ENCODE assay signal across 8 cellular contexts in genomic region chr5:177351392-177352329, GRCh38. TPM values are rescaled to one million over a fixed set of nuclear protein-coding genes. Genes with fewer than 3 reads are reported as not detected.
DNase-seq lines count a peak whose midpoint lies in the region; ATAC-seq and TF ChIP-seq lines count a peak whose summit lies in the region.

Gene LMAN2, minus strand, starts transcription at chr5:177351668. Its CDS starts 21 bp downstream, at chr5:177351647.

- DNase-seq in BJ (ENCODE audit: low read depth) (peak; percentile 76), NCI-H69 (lab: John Stamatoyannopoulos, UW) (peak; percentile 98), dedifferentiated amniotic fluid mesenchymal stem cell (ENCODE audit: extremely low spot score) (peak; percentile 97), left lung (peak; percentile 93 to 95)
- DNase-seq in activated CD4-positive, alpha-beta T cell treated with anti-CD3 and anti-CD28 coated beads, Interleukin-2, amount 10 ng/mL, durations not matched to agents 7 days and 5 days, result peak; percentile 95
- DNase-seq in stimulated activated CD4-positive, alpha-beta T cell treated with anti-CD3 and anti-CD28 coated beads, Interleukin-2, amount 100 ng/mL, for 48 hours, result peak; percentile 83 to 85

- H3K9me3 ChIP-seq in left lung, result no peaks in the 10 kb centered on the region

- H3K36me3 ChIP-seq in BJ (ENCODE audit: control insufficient read depth, insufficient read depth, low read length) (peaks cover 3% of the 10 kb centered on the region), left lung (peaks cover 0 to 31% of the 10 kb centered on the region in 2 donors)

- H3K27me3 ChIP-seq in BJ (ENCODE audit: control insufficient read depth, insufficient read depth, low read length) (0 out of 2 replicates have a peak, but pooled peaks cover 2% of the 10 kb centered on the region), left lung (no peaks in the 10 kb centered on the region)

- peak within 1 kb of the TSS; percentile 88 to 97 for H3K27ac ChIP-seq in left lung

- TF ChIP-seq CTCF in BJ (IDR thresholded peaks at IDR 0.05; ENCODE audit: insufficient read depth, low read depth, low read length) (no peak), left lung (IDR thresholded peaks at IDR 0.05) (no peak)

- peak within 1 kb of the TSS; percentile 100 for H3K27ac Mint-ChIP-seq in activated CD4-positive, alpha-beta T cell treated with anti-CD3 and anti-CD28 coated beads, Interleukin-2, amount 10 ng/mL, durations not matched to agents 7 days and 5 days

- H3K4me1 Mint-ChIP-seq in activated CD4-positive, alpha-beta T cell treated with anti-CD3 and anti-CD28 coated beads, Interleukin-2, amount 10 ng/mL, durations not matched to agents 7 days and 5 days, result peaks cover 75% of the 10 kb centered on the region

- intact Hi-C loops in left lung (cut with DNase I), result no loop called here

- peak within 1 kb of the TSS; percentile 93 for H3K4me3 Mint-ChIP-seq in activated CD4-positive, alpha-beta T cell treated with anti-CD3 and anti-CD28 coated beads, Interleukin-2, amount 10 ng/mL, durations not matched to agents 7 days and 5 days

- POLR2A ChIA-PET in BJ (lab: Charles Lee), result no interaction called here
- POLR2A ChIA-PET in activated CD4-positive, alpha-beta T cell treated with anti-CD3 and anti-CD28 coated beads, Interleukin-2, amount 10 ng/mL, durations not matched to agents 7 days and 5 days (lab: Charles Lee), result interaction anchor here (1.2 kb wide), 2 partner anchors 10 to 39 kb away, joined by 3 read pairs; no protein-coding TSS in a partner anchor

- H3K9me3 Mint-ChIP-seq in activated CD4-positive, alpha-beta T cell treated with anti-CD3 and anti-CD28 coated beads, Interleukin-2, amount 10 ng/mL, durations not matched to agents 7 days and 5 days, result peaks cover 12% of the 10 kb centered on the region

- peaks cover 16 to 65% of the 10 kb centered on the region in 2 donors for H3K4me1 ChIP-seq in left lung

- CTCF ChIA-PET in BJ (lab: Yijun Ruan, JAX), result interaction anchor here (0.6 to 1.8 kb wide), 13 partner anchors 10 to 869 kb away, joined by 3 to 9 read pairs (median 3); no protein-coding TSS in a partner anchor
- CTCF ChIA-PET in activated CD4-positive, alpha-beta T cell treated with anti-CD3 and anti-CD28 coated beads, Interleukin-2, amount 10 ng/mL, durations not matched to agents 7 days and 5 days (lab: Charles Lee), result interaction anchor here (0.6 to 17.1 kb wide), 13 partner anchors 10 to 102 kb away, joined by 3 to 145 read pairs (median 4); no protein-coding TSS in a partner anchor

- H3K36me3 Mint-ChIP-seq in activated CD4-positive, alpha-beta T cell treated with anti-CD3 and anti-CD28 coated beads, Interleukin-2, amount 10 ng/mL, durations not matched to agents 7 days and 5 days (ENCODE audit: low read depth), result peaks cover 39% of the 10 kb centered on the region

- ATAC-seq in GM19324 (IDR thresholded peaks at IDR 0.05; ENCODE audit: low FRiP score, unreplicated experiment), result peak; percentile 95
- peak; percentile 89 for ATAC-seq in HG03520 (IDR thresholded peaks at IDR 0.05; ENCODE audit: unreplicated experiment)
- ATAC-seq in left lung, result peak; percentile 99

- H3K27me3 Mint-ChIP-seq in activated CD4-positive, alpha-beta T cell treated with anti-CD3 and anti-CD28 coated beads, Interleukin-2, amount 10 ng/mL, durations not matched to agents 7 days and 5 days, result no peaks in the 10 kb centered on the region

- H3K4me3 ChIP-seq in BJ (ENCODE audit: low read depth, low read length), result peak within 1 kb of the TSS; percentile 98
- peak within 1 kb of the TSS; percentile 90 to 91 for H3K4me3 ChIP-seq in left lung

RNA-seq across cellular contexts. Expression of gene LMAN2, which starts in this region (rescaled TPM):
- polyA plus RNA-seq in BJ (2011; rRNA removed), result 228 and 248 TPM in 2 replicates
- 185 and 254 TPM in 2 replicates for polyA minus RNA-seq in BJ (2011; rRNA and poly(A)+ RNA removed)
- 100 to 1,000 TPM; 123 to 132 TPM for total RNA-seq in activated CD4-positive, alpha-beta T cell treated with anti-CD3 and anti-CD28 coated beads, Interleukin-2, amount 10 ng/mL, durations not matched to agents 7 days and 5 days
- 100 to 1,000 TPM; 133 to 155 TPM for total RNA-seq in left lung

Comparison
In these comparisons a context has a peak if more than half of its experiments do, and no peak if none do; other contexts are left out.
1. Peak in every context shown above with its lines: DNase-seq, ATAC-seq, H3K4me3 ChIP-seq and H3K27ac ChIP-seq.